In genomic region chr7:2253021-2253420, GRCh38 we compare ENCODE assay signal across 28 cellular contexts. TPM values are rescaled to one million over a fixed set of nuclear protein-coding genes. Genes with fewer than 3 reads are reported as not detected.
DNase-seq lines count a peak whose midpoint lies in the region; ATAC-seq and TF ChIP-seq lines count a peak whose summit lies in the region.
"Had no signal": no experiment of that assay in that cellular context is flagged by ENCODE, and none has a peak within 500 bp of the region (broad histone marks: within the 10 kb centered on the region; RNA-seq: fewer than 3 reads in every experiment).

No MANE protein-coding gene starts in this region.

- TF ChIP-seq CTCF in WTC11 (IDR thresholded peaks at IDR 0.05): no peak
- no peak for TF ChIP-seq CTCF in fibroblast of villous mesenchyme (IDR thresholded peaks at IDR 0.05; ENCODE audit: insufficient read depth, low read depth, low read length)
- TF ChIP-seq CTCF in coronary artery (IDR thresholded peaks at IDR 0.05): no peak

- no peak overlapping the region for H3K4me3 Mint-ChIP-seq in activated naive CD4-positive, alpha-beta T cell treated with anti-CD3 and anti-CD28 coated beads, Interleukin-2, amount 10 ng/mL, durations not matched to agents 7 days and 5 days
- H3K4me3 Mint-ChIP-seq in WTC11: no peak overlapping the region
- no peak overlapping the region for H3K4me3 Mint-ChIP-seq in stimulated activated memory B cell treated with anti-CD40 and anti-IgM and Interleukin-4, amounts not matched to agents 10 μg/mL and 1 μg/mL and 100 μg/mL, for 72 hours
- H3K4me3 Mint-ChIP-seq: activated CD4-positive, alpha-beta T cell treated with anti-CD3 and anti-CD28 coated beads for 36 hours; CD8-positive, alpha-beta memory T cell; neural progenitor cell; T-helper 1 cell treated with Interleukin-12 subunit alpha and Interleukin-12 subunit beta and Interleukin-4 antibody, amounts not matched to agents 30 μg/mL and 1 μg/mL, for 36 hours had no signal

- POLR2A ChIA-PET in WTC11 (lab: Charles Lee): no interaction called here

- H3K4me3 ChIP-seq in fibroblast of villous mesenchyme (ENCODE audit: low read depth, low read length) (no peak overlapping the region), coronary artery (no peak overlapping the region)
- H3K4me3 ChIP-seq: A549, gastrocnemius medialis, MG63, neural progenitor cell, skin epidermis, stomach had no signal

- no peak overlapping the region for H3K27ac ChIP-seq in coronary artery
- H3K27ac ChIP-seq: gastrocnemius medialis, HL-60, KMS-11, neural progenitor cell, stomach had no signal

- H3K27ac Mint-ChIP-seq in activated naive CD4-positive, alpha-beta T cell treated with anti-CD3 and anti-CD28 coated beads, Interleukin-2, amount 10 ng/mL, durations not matched to agents 7 days and 5 days: peak overlapping the region; percentile 73
- H3K27ac Mint-ChIP-seq in WTC11: peak overlapping the region; percentile 53; the same call in 1 of the 2 replicates
- H3K27ac Mint-ChIP-seq in stimulated activated memory B cell treated with anti-CD40 and anti-IgM and Interleukin-4, amounts not matched to agents 10 μg/mL and 1 μg/mL and 100 μg/mL, for 72 hours: peak overlapping the region; percentile 80
- H3K27ac Mint-ChIP-seq: activated CD4-positive, alpha-beta T cell treated with anti-CD3 and anti-CD28 coated beads for 36 hours; neural progenitor cell; T-helper 1 cell treated with Interleukin-12 subunit alpha and Interleukin-12 subunit beta and Interleukin-4 antibody, amounts not matched to agents 30 μg/mL and 1 μg/mL, for 36 hours had no signal

- H3K36me3 Mint-ChIP-seq in activated naive CD4-positive, alpha-beta T cell treated with anti-CD3 and anti-CD28 coated beads, Interleukin-2, amount 10 ng/mL, durations not matched to agents 7 days and 5 days: peaks cover 23% of the 10 kb centered on the region
- peaks cover 17% of the 10 kb centered on the region for H3K36me3 Mint-ChIP-seq in WTC11
- H3K36me3 Mint-ChIP-seq in stimulated activated memory B cell treated with anti-CD40 and anti-IgM and Interleukin-4, amounts not matched to agents 10 μg/mL and 1 μg/mL and 100 μg/mL, for 72 hours: peaks cover 74% of the 10 kb centered on the region

- DNase-seq in activated naive CD4-positive, alpha-beta T cell treated with anti-CD3 and anti-CD28 coated beads, Interleukin-2, amount 10 ng/mL, durations not matched to agents 7 days and 5 days: no peak
- DNase-seq in activated naive CD4-positive, alpha-beta T cell (lab: John Stamatoyannopoulos, UW): no peak
- DNase-seq in WTC11 (ENCODE audit: low spot score): no peak
- peak; percentile 28 for DNase-seq in fibroblast of villous mesenchyme (ENCODE audit: low read depth)
- DNase-seq in coronary artery (ENCODE audit: low spot score): no peak
- DNase-seq in NCI-H2107 (lab: John Stamatoyannopoulos, UW): no peak
- DNase-seq: activated CD4-positive, alpha-beta T cell treated with anti-CD3 and anti-CD28 coated beads for 36 hours; activated gamma-delta T cell; amygdala; CD8-positive, alpha-beta memory T cell; DMS 273 treated with DMSO at 0.1 percent for 48 hours; gastrocnemius medialis; MG63; NCI-H1436; NCI-H2081; NCI-H2227 treated with DMSO at 0.1 percent for 48 hours; NCI-H526 treated with DMSO at 0.1 percent for 48 hours; NK-92 treated with Interleukin-12 subunit alpha and Interleukin-12 subunit beta, amount 100 ng/mL, for 24 hours; PC-3; stomach had no signal

- CTCF ChIA-PET in activated naive CD4-positive, alpha-beta T cell treated with anti-CD3 and anti-CD28 coated beads, Interleukin-2, amount 10 ng/mL, durations not matched to agents 7 days and 5 days (lab: Charles Lee): no interaction called here
- CTCF ChIA-PET in WTC11 (lab: Charles Lee): no interaction called here

- no peaks in the 10 kb centered on the region for H3K27me3 Mint-ChIP-seq in activated naive CD4-positive, alpha-beta T cell treated with anti-CD3 and anti-CD28 coated beads, Interleukin-2, amount 10 ng/mL, durations not matched to agents 7 days and 5 days
- H3K27me3 Mint-ChIP-seq in WTC11 (ENCODE audit: low read depth): no peaks in the 10 kb centered on the region
- no peaks in the 10 kb centered on the region for H3K27me3 Mint-ChIP-seq in stimulated activated memory B cell treated with anti-CD40 and anti-IgM and Interleukin-4, amounts not matched to agents 10 μg/mL and 1 μg/mL and 100 μg/mL, for 72 hours
- H3K27me3 Mint-ChIP-seq: activated CD4-positive, alpha-beta T cell treated with anti-CD3 and anti-CD28 coated beads for 36 hours; CD8-positive, alpha-beta memory T cell had no signal

- no peaks in the 10 kb centered on the region for H3K9me3 Mint-ChIP-seq in activated naive CD4-positive, alpha-beta T cell treated with anti-CD3 and anti-CD28 coated beads, Interleukin-2, amount 10 ng/mL, durations not matched to agents 7 days and 5 days
- no peaks in the 10 kb centered on the region for H3K9me3 Mint-ChIP-seq in WTC11
- no peaks in the 10 kb centered on the region for H3K9me3 Mint-ChIP-seq in stimulated activated memory B cell treated with anti-CD40 and anti-IgM and Interleukin-4, amounts not matched to agents 10 μg/mL and 1 μg/mL and 100 μg/mL, for 72 hours
- H3K9me3 Mint-ChIP-seq: CD8-positive, alpha-beta memory T cell; neural progenitor cell; T-helper 1 cell treated with Interleukin-12 subunit alpha and Interleukin-12 subunit beta and Interleukin-4 antibody, amounts not matched to agents 30 μg/mL and 1 μg/mL, for 36 hours had no signal

- ATAC-seq in WTC11 (no peak), HG03439 (IDR thresholded peaks at IDR 0.05; ENCODE audit: unreplicated experiment) (no peak)
- no peak for ATAC-seq in stimulated activated memory B cell treated with anti-CD40 and anti-IgM and Interleukin-4, amounts not matched to agents 10 μg/mL and 1 μg/mL and 100 μg/mL, for 72 hours
- ATAC-seq: gastrocnemius medialis, PC-3 had no signal

- H3K4me1 Mint-ChIP-seq in activated naive CD4-positive, alpha-beta T cell treated with anti-CD3 and anti-CD28 coated beads, Interleukin-2, amount 10 ng/mL, durations not matched to agents 7 days and 5 days: peaks cover 27% of the 10 kb centered on the region
- H3K4me1 Mint-ChIP-seq in WTC11: no peaks in the 10 kb centered on the region
- peaks cover 73% of the 10 kb centered on the region for H3K4me1 Mint-ChIP-seq in stimulated activated memory B cell treated with anti-CD40 and anti-IgM and Interleukin-4, amounts not matched to agents 10 μg/mL and 1 μg/mL and 100 μg/mL, for 72 hours

TF ChIP-seq in WTC11, 78 proteins besides CTCF, POLR2A, EP300 and RAD21:
- TF ChIP-seq ESRRA (CRISPR knock-in tag; IDR thresholded peaks at IDR 0.05; ENCODE audit: borderline replicate concordance): no peak
- no peak for TF ChIP-seq E2F4 (CRISPR knock-in tag; IDR thresholded peaks at IDR 0.05; ENCODE audit: borderline replicate concordance, low read depth)
- TF ChIP-seq ZNF121 (CRISPR knock-in tag; IDR thresholded peaks at IDR 0.05): no peak
- TF ChIP-seq ZBTB21 (CRISPR knock-in tag; IDR thresholded peaks at IDR 0.05; ENCODE audit: borderline replicate concordance): no peak
- TF ChIP-seq FOXP4 (CRISPR knock-in tag; IDR thresholded peaks at IDR 0.05): no peak
- TF ChIP-seq ZMAT4 (CRISPR knock-in tag; IDR thresholded peaks at IDR 0.05): no peak
- no peak for TF ChIP-seq ZNF219 (CRISPR knock-in tag; IDR thresholded peaks at IDR 0.05; ENCODE audit: borderline replicate concordance)
- TF ChIP-seq RELA (CRISPR knock-in tag; IDR thresholded peaks at IDR 0.05; ENCODE audit: borderline replicate concordance): no peak
- no peak for TF ChIP-seq IRF2 (CRISPR knock-in tag; IDR thresholded peaks at IDR 0.05; ENCODE audit: borderline replicate concordance, low read depth)

RNA-seq across cellular contexts. Expression of gene NUDT1, which starts 11.0 kb away (rescaled TPM):
- total RNA-seq in WTC11 (2021): 100 to 108 TPM (median 102 TPM) in 3 replicates
- 13.4 and 30.3 TPM in 2 replicates for total RNA-seq in fibroblast of villous mesenchyme

RNA-seq across cellular contexts. Expression of gene MRM2, which starts 11.0 kb away (rescaled TPM):
- 33.6 to 38.9 TPM (median 34.7 TPM) in 3 replicates for total RNA-seq in WTC11 (2021)
- 18.4 and 19.0 TPM in 2 replicates for total RNA-seq in fibroblast of villous mesenchyme

RNA-seq across cellular contexts. Expression of gene MAD1L1, which starts 20.3 kb away (rescaled TPM):
- 43.8 to 47.8 TPM (median 46.7 TPM) in 3 replicates for total RNA-seq in WTC11 (2021)
- 43.6 and 67.6 TPM in 2 replicates for total RNA-seq in fibroblast of villous mesenchyme
